In the genomic region with DNA sequence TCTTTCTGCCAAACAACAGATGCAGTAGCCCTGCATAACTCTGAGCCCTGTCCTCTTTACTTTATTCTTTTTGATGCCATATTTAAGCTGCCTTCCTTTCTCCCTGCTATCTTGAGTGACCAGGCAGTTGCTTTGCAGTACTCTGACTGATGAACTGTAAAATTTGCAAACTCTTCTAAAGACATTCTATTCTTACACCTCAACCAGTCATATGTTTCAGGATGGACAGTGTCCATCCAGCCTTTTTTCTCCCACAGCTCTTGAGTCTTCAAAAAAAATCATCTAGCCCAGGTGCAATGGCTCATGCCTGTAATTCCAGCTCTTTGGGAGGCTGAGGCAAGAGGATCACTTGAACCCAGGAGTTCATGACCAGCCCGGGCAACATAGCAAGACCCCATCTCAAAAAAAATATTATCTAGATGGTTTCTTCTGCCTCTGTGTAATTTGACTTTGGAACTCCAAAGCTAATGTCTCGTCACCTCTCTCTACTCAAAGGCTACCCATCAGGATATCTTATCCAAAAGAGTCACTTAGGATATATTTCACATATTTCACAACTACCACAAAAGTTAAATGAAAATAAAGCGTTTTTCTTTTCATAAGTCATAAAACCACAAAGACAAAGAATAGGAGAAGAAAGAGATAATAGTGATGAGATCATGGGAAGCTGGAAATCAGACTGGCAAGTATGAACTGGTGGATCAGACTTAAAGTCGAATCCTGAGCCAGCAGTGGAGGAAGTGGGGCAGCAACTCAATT, we compare ENCODE assay signal across 21 cellular contexts. TPM values are rescaled to one million over a fixed set of nuclear protein-coding genes. Genes with fewer than 3 reads are reported as not detected.
DNase-seq lines count a peak whose midpoint lies in the region; ATAC-seq and TF ChIP-seq lines count a peak whose summit lies in the region.
"Had no signal": no experiment of that assay in that cellular context is flagged by ENCODE, and none has a peak within 500 bp of the region (broad histone marks: within the 10 kb centered on the region; RNA-seq: fewer than 3 reads in every experiment).

No MANE protein-coding gene starts in this region.

- H3K27me3 ChIP-seq in mammary epithelial cell (ENCODE audit: insufficient read depth, low read length) (no peaks in the 10 kb centered on the region), breast epithelium (no peaks in the 10 kb centered on the region), HAP-1 (ENCODE audit: low read depth) (no peaks in the 10 kb centered on the region)
- H3K27me3 ChIP-seq: sigmoid colon had no signal

- H3K27ac ChIP-seq in mammary epithelial cell (ENCODE audit: insufficient read depth, low read depth, low read length) (peak overlapping the region; percentile 94), breast epithelium (no peak overlapping the region), substantia nigra (ENCODE audit: low read depth, low read length, poor library complexity, severe bottlenecking) (peak overlapping the region; percentile 73)
- H3K27ac ChIP-seq: RWPE1, sigmoid colon had no signal

- H3K9me3 ChIP-seq in mammary epithelial cell (replicated peaks; ENCODE audit: insufficient read depth, low read length) (peaks cover 6% of the 10 kb centered on the region), breast epithelium (peaks cover 9 to 14% of the 10 kb centered on the region in 2 donors), HAP-1 (peaks cover 4% of the 10 kb centered on the region; the same call in 1 of the 2 replicates)

- no peak for ATAC-seq in GM19324 (IDR thresholded peaks at IDR 0.05; ENCODE audit: low FRiP score, unreplicated experiment)

- dilution Hi-C loops in mammary epithelial cell (cut with HindIII; ENCODE audit: low sequenced_read_pairs), result no loop called here

- H3K4me3 ChIP-seq in mammary epithelial cell (replicated peaks in 1 of 3; ENCODE audit: insufficient read depth in 1 of 3, low read depth in 2 of 3, low read length in 3 of 3), result no peak overlapping the region
- H3K4me3 ChIP-seq in breast epithelium, result no peak overlapping the region
- H3K4me3 ChIP-seq in astrocyte of the spinal cord (ENCODE audit: low read depth, low read length), result no peak overlapping the region
- H3K4me3 ChIP-seq in foreskin fibroblast (ENCODE audit: low read depth in 1 of 2, low read length in 2 of 2), result no peak overlapping the region
- no peak overlapping the region for H3K4me3 ChIP-seq in HAP-1
- H3K4me3 ChIP-seq: sigmoid colon had no signal

- H3K4me1 ChIP-seq in mammary epithelial cell (ENCODE audit: insufficient read depth, low read length) (peaks cover 63% of the 10 kb centered on the region), breast epithelium (peaks cover 4 to 8% of the 10 kb centered on the region in 2 donors), HAP-1 (peaks cover 20% of the 10 kb centered on the region)

- no peaks in the 10 kb centered on the region for H3K36me3 ChIP-seq in mammary epithelial cell (ENCODE audit: insufficient read depth, low read length)
- no peaks in the 10 kb centered on the region for H3K36me3 ChIP-seq in breast epithelium
- H3K36me3 ChIP-seq in HAP-1 (replicated peaks), result no peaks in the 10 kb centered on the region
- H3K36me3 ChIP-seq: sigmoid colon had no signal

- TF ChIP-seq CTCF in mammary epithelial cell (conservative IDR thresholded peaks at IDR 0.05 in 1 of 2, IDR thresholded peaks at IDR 0.05 in 1 of 2; ENCODE audit: extremely low read depth in 1 of 2, insufficient read depth in 1 of 2, low read depth in 1 of 2, low read length in 2 of 2) (no peak), breast epithelium (IDR thresholded peaks at IDR 0.05) (no peak), astrocyte of the spinal cord (IDR thresholded peaks at IDR 0.05; ENCODE audit: low read depth, low read length) (no peak), foreskin fibroblast (IDR thresholded peaks at IDR 0.05; ENCODE audit: low read depth, low read length) (no peak)

- peak overlapping the region; percentile 62 for H3K4me2 ChIP-seq in mammary epithelial cell (ENCODE audit: insufficient read depth, low read depth, low read length)

- in situ Hi-C loops in mammary epithelial cell (cut with MboI; ENCODE audit: low sequenced_read_pairs in 2 of 2) (no loop called here), astrocyte of the spinal cord (cut with HindIII; ENCODE audit: low sequenced_read_pairs) (no loop called here), HAP-1 (cut with MboI; ENCODE audit: low sequenced_read_pairs) (no loop called here)

- no peak for TF ChIP-seq POLR2A in breast epithelium (IDR thresholded peaks at IDR 0.05)

- WGBS in mammary epithelial cell (ENCODE audit: low coverage, missing lambda C conversion rate), result 10% methylated on average over 4 of the region's 4 CpGs

- DNase-seq in mammary epithelial cell (peak; percentile 86), breast epithelium (ENCODE audit: low spot score in 2 of 2) (no peak), astrocyte of the spinal cord (ENCODE audit: low read depth, low spot score) (peak; percentile 87), foreskin fibroblast (peak; percentile 49 to 61), substantia nigra (lab: John Stamatoyannopoulos, UW) (no peak), D341Med (ENCODE audit: low spot score) (no peak), HAP-1 (ENCODE audit: low spot score in 2 of 2) (no peak)
- DNase-seq: 8988T; activated CD4-positive, alpha-beta T cell treated with anti-CD3 and anti-CD28 coated beads for 1 hour; activated CD8-positive, alpha-beta memory T cell treated with anti-CD3 and anti-CD28 coated beads, Interleukin-2, amount 50 U/mL, for 4 hours; activated naive CD8-positive, alpha-beta T cell treated with anti-CD3 and anti-CD28 coated beads for 36 hours; CD8-positive, alpha-beta memory T cell; left cardiac atrium; naive B cell; NCI-H1417; NCI-H524; sigmoid colon; stimulated activated naive CD4-positive, alpha-beta T cell treated with Interleukin-2 at 50 U/mL for 16 hours; T-helper 2 cell had no signal

- intact Hi-C loops in mammary epithelial cell (cut with micrococcal nuclease) (loop anchor here (1.0 kb wide), 2 partner anchors 11 to 61 kb away; no protein-coding TSS in a partner anchor), breast epithelium (cut with DNase I; ENCODE audit: low total_unique reads) (no loop called here)

- peaks cover 69% of the 10 kb centered on the region for H3K79me2 ChIP-seq in mammary epithelial cell (ENCODE audit: insufficient read depth, low read length)

- CTCF ChIA-PET in mammary epithelial cell (lab: Charles Lee; ENCODE audit: low non-redundant PET), result interaction anchor here (0.6 to 1.0 kb wide), 2 partner anchors 31 to 327 kb away, joined by 4 to 5 read pairs; no protein-coding TSS in a partner anchor

- no peaks in the 10 kb centered on the region for H4K20me1 ChIP-seq in mammary epithelial cell (ENCODE audit: insufficient read depth, low read length)

- H3K9ac ChIP-seq in mammary epithelial cell (ENCODE audit: insufficient read depth, low read length), result peak overlapping the region; percentile 59

- no peak overlapping the region for H2AFZ ChIP-seq in mammary epithelial cell (ENCODE audit: low read depth, low read length)

- TSS peak; percentile 67 for BruUV-seq in mammary epithelial cell (replicated peaks; lab: Mats Ljungman, UMichigan)

RNA-seq across cellular contexts. Expression of gene IPO9, which starts 54.6 kb away (rescaled TPM):
- 10 to 100 TPM; 22.7 to 61.3 TPM for total RNA-seq in mammary epithelial cell
- polyA plus RNA-seq in mammary epithelial cell, result 32.1 TPM
- 35.9 TPM for polyA minus RNA-seq in mammary epithelial cell
- total RNA-seq in breast epithelium, result 10 to 100 TPM; 15.2 to 21.3 (median 18.1) TPM

Comparison
In these comparisons a context has a peak if more than half of its experiments do, and no peak if none do; other contexts are left out.
1. DNase-seq: peak in mammary epithelial cell (single experiment), astrocyte of the spinal cord (single experiment) and foreskin fibroblast (2 of 2); none in breast epithelium (0 of 2), substantia nigra (0 of 49), D341Med (single experiment) and HAP-1 (0 of 2).
2. H3K27ac ChIP-seq: peak in mammary epithelial cell (single experiment) and substantia nigra (single experiment); none in breast epithelium (0 of 2).